Comparison of ENCODE assay signal across 25 cellular contexts in the genomic region with DNA sequence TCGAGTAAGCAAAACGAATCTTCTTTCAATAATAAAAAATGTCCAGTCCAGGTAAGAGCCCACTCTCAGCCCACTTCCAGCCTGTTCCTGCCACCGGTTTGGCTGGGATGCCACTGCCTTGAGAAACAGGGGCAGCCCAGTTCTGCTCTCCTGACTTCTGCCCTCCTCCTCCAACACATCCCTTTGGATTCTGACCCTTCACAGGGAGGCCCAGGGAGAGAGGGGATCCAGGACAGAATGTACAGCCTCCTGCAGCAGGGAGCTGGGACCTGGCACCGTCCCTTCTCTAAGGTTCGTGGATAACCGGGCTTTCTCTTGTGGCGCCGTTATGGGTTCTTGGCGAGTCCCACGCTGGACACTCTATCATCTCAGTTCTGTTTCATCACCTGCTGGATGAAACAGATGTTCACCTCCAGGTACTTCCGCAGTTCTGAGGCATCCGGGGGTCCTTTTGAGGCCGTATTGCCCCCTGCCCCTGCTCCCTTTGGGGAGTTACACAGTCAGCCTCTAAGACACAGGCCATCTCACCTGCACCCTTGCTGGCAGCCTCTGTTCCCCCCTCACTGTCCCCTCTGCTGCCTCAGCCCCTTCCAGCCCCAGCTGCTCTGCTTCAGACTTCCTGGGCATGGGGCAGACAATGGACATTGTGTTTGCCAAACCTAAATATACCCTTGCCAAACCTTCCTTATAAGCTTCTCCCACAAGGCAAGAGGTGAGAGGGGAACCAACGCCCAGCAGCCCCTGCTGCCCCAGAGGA.
"Had no signal": no experiment of that assay in that cellular context is flagged by ENCODE, and none has a peak within 500 bp of the region (broad histone marks: within the 10 kb centered on the region; RNA-seq: fewer than 3 reads in every experiment).

No MANE protein-coding gene starts in this region.

- H3K27me3 ChIP-seq: ascending aorta, left lung, ovary, sigmoid colon had no signal

- H3K9me3 Mint-ChIP-seq: activated naive CD4-positive, alpha-beta T cell treated with anti-CD3 and anti-CD28 coated beads for 36 hours; activated naive CD8-positive, alpha-beta T cell treated with anti-CD3 and anti-CD28 coated beads for 36 hours; activated T-helper 1 cell treated with anti-CD3 and anti-CD28 coated beads, Interleukin-12 subunit alpha, Interleukin-12 subunit beta, Interleukin-2, Interleukin-4 antibody, amounts not matched to agents 30 ng/mL and 10 ng/mL and 1 ng/mL, durations not matched to agents 14 hours and 24 hours and 36 hours; endodermal cell; nephron; stimulated activated memory B cell treated with anti-CD40 and anti-IgM and Interleukin-4, amounts not matched to agents 10 μg/mL and 1 μg/mL and 100 μg/mL, for 72 hours; stimulated activated naive CD8-positive, alpha-beta T cell treated with anti-CD3 and anti-CD28 coated beads, Interleukin-15, amount 100 ng/mL, for 72 hours had no signal

- H3K4me1 ChIP-seq: left lung had no signal

- H3K36me3 Mint-ChIP-seq: activated naive CD8-positive, alpha-beta T cell treated with anti-CD3 and anti-CD28 coated beads for 36 hours; stimulated activated memory B cell treated with anti-CD40 and anti-IgM and Interleukin-4, amounts not matched to agents 10 μg/mL and 1 μg/mL and 100 μg/mL, for 72 hours had no signal

- H3K27ac ChIP-seq: ascending aorta, brain microvascular endothelial cell, heart right ventricle, left lung, neutrophil, ovary, sigmoid colon had no signal

- DNase-seq: activated CD4-positive, alpha-beta T cell treated with anti-CD3 and anti-CD28 coated beads, Interleukin-2, amount 50 U/mL, for 1 hour; activated CD4-positive, CD25-positive, alpha-beta regulatory T cell treated with anti-CD3 and anti-CD28 coated beads, Interleukin-2, amount 50 U/mL, for 72 hours; activated effector memory CD4-positive, alpha-beta T cell treated with anti-CD3 and anti-CD28 coated beads, Interleukin-2, amount 50 U/mL, for 16 hours; activated naive CD4-positive, alpha-beta T cell treated with anti-CD3 and anti-CD28 coated beads for 36 hours; activated naive CD8-positive, alpha-beta T cell treated with anti-CD3 and anti-CD28 coated beads for 36 hours; activated T-cell treated with anti-CD3 and anti-CD28 coated beads, Interleukin-2, amount 50 U/mL, for 1 hour; brain microvascular endothelial cell; endodermal cell; foreskin melanocyte; heart right ventricle; small intestine; stimulated activated CD4-positive, alpha-beta T cell treated with anti-CD3 and anti-CD28 coated beads, Interleukin-4, amount 100 ng/mL, for 4 hours; stimulated activated CD8-positive, alpha-beta memory T cell treated with anti-CD3 and anti-CD28 coated beads, Interleukin-4, amount 100 ng/mL, for 48 hours; stimulated activated naive CD8-positive, alpha-beta T cell treated with anti-CD3 and anti-CD28 coated beads, Interleukin-15, amount 100 ng/mL, for 72 hours; T-helper 2 cell had no signal

- H3K4me3 Mint-ChIP-seq: activated naive CD4-positive, alpha-beta T cell treated with anti-CD3 and anti-CD28 coated beads for 36 hours; activated naive CD8-positive, alpha-beta T cell treated with anti-CD3 and anti-CD28 coated beads for 36 hours; activated T-helper 1 cell treated with anti-CD3 and anti-CD28 coated beads, Interleukin-12 subunit alpha, Interleukin-12 subunit beta, Interleukin-2, Interleukin-4 antibody, amounts not matched to agents 30 ng/mL and 10 ng/mL and 1 ng/mL, durations not matched to agents 14 hours and 24 hours and 36 hours; endodermal cell; nephron; stimulated activated memory B cell treated with anti-CD40 and anti-IgM and Interleukin-4, amounts not matched to agents 10 μg/mL and 1 μg/mL and 100 μg/mL, for 72 hours; stimulated activated naive CD8-positive, alpha-beta T cell treated with anti-CD3 and anti-CD28 coated beads, Interleukin-15, amount 100 ng/mL, for 72 hours had no signal

- H3K36me3 ChIP-seq: ascending aorta, brain microvascular endothelial cell, heart right ventricle, left lung, neutrophil, ovary, sigmoid colon had no signal

- H3K27me3 Mint-ChIP-seq: activated naive CD8-positive, alpha-beta T cell treated with anti-CD3 and anti-CD28 coated beads for 36 hours had no signal

- H3K4me3 ChIP-seq: ascending aorta, heart right ventricle, left lung, ovary, sigmoid colon had no signal

- H3K27ac Mint-ChIP-seq: activated naive CD4-positive, alpha-beta T cell treated with anti-CD3 and anti-CD28 coated beads for 36 hours; activated naive CD8-positive, alpha-beta T cell treated with anti-CD3 and anti-CD28 coated beads for 36 hours; activated T-helper 1 cell treated with anti-CD3 and anti-CD28 coated beads, Interleukin-12 subunit alpha, Interleukin-12 subunit beta, Interleukin-2, Interleukin-4 antibody, amounts not matched to agents 30 ng/mL and 10 ng/mL and 1 ng/mL, durations not matched to agents 14 hours and 24 hours and 36 hours; endodermal cell; progenitor cell of endocrine pancreas; stimulated activated memory B cell treated with anti-CD40 and anti-IgM and Interleukin-4, amounts not matched to agents 10 μg/mL and 1 μg/mL and 100 μg/mL, for 72 hours; stimulated activated naive CD8-positive, alpha-beta T cell treated with anti-CD3 and anti-CD28 coated beads, Interleukin-15, amount 100 ng/mL, for 72 hours had no signal

- H3K9me3 ChIP-seq: ascending aorta, heart right ventricle, left lung, neutrophil, ovary, sigmoid colon had no signal

- ATAC-seq: esophagus mucosa; heart right ventricle; left lung; stimulated activated memory B cell treated with anti-CD40 and anti-IgM and Interleukin-4, amounts not matched to agents 10 μg/mL and 1 μg/mL and 100 μg/mL, for 72 hours; stimulated activated naive CD8-positive, alpha-beta T cell treated with anti-CD3 and anti-CD28 coated beads, Interleukin-15, amount 100 ng/mL, for 72 hours had no signal

- H3K4me1 Mint-ChIP-seq: stimulated activated memory B cell treated with anti-CD40 and anti-IgM and Interleukin-4, amounts not matched to agents 10 μg/mL and 1 μg/mL and 100 μg/mL, for 72 hours had no signal
